In the genomic region with DNA sequence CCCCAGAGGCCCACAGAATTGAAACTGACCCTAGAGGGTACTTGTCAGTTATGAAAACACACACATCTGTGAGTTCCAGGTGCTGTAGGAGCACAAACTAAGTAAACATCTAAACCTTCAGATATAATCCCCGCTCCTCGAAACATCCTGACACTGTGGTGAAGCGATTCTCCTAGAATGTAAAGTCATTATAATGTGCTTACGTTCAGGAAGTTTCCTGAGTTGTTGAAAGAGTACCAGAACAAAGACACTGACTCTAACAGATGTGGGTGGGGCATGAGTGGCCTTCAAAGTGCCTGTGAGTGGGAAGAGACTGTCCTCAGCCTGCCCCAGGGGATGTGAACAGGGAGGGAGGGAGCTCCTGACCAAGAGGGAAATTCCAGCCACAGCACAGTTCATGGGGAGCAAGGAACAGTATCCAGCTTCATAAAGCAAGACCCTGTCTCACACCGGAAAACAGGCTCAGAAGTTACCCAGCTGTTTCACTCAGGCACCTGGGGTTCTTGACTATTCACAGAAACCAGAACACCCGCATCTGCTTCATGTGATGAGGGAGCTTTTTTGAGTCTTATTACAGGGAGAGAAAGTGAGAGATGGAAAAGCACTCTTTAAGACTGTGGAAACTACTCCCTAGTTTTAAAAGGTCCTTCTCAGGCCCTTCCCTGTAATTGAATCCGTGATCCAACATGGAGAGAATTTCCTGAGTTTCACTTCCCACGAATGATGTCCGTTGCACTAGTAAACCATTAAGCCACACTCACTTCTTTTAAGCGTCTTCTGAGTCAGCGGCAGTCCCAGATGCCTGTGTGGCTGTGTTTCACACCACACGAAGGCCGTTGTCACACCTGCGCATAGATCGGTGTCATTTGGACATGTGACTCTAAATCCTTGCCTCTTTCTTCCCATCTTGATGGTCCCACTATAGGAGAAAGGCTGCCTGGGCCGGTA, we compare ENCODE assay signal across 8 cellular contexts.
A peak's percentile ranks its signal among the peaks of the same experiment; 100 is the strongest.
DNase-seq lines count a peak whose midpoint lies in the region; ATAC-seq and TF ChIP-seq lines count a peak whose summit lies in the region.

No MANE protein-coding gene starts in this region.

- peaks cover 35 to 81% of the 10 kb centered on the region in 2 experiments; a peak in 3 of 4 replicates for H3K79me1 ChIP-seq in IMR-90 (ENCODE audit: low read depth in 1 of 2, low read length in 2 of 2)

- H3K4me1 ChIP-seq in IMR-90 (ENCODE audit: control insufficient read depth, insufficient read depth, low read length), result peaks cover 21% of the 10 kb centered on the region
- peaks cover 30% of the 10 kb centered on the region for H3K4me1 ChIP-seq in mammary epithelial cell (ENCODE audit: insufficient read depth, low read length)
- peaks cover 11 to 60% of the 10 kb centered on the region in 2 donors for H3K4me1 ChIP-seq in left lung
- H3K4me1 ChIP-seq in uterus, result peaks cover 0 to 10% of the 10 kb centered on the region in 2 donors

- peak; percentile 74 for DNase-seq in GM10248 (ENCODE audit: extremely low spot score)
- peak; percentile 84 for DNase-seq in IMR-90
- peak; percentile 91 for DNase-seq in mammary epithelial cell
- DNase-seq in left lung, result no peak
- peak in 1 of 2 donors; percentile 70 for DNase-seq in uterus
- no peak for DNase-seq in stimulated activated CD4-positive, alpha-beta T cell treated with anti-CD3 and anti-CD28 coated beads, Interleukin-4, amount 100 ng/mL, for 24 hours
- no peak for DNase-seq in stimulated activated CD4-positive, alpha-beta T cell treated with anti-CD3 and anti-CD28 coated beads, Interleukin-2, amount 100 ng/mL, for 48 hours

- peak overlapping the region; percentile 28 for H2BK120ac ChIP-seq in IMR-90 (ENCODE audit: low read depth, low read length)

- peak overlapping the region; percentile 70 for H3K4ac ChIP-seq in IMR-90 (ENCODE audit: low read depth, low read length)

- peak overlapping the region; percentile 57 for H4K91ac ChIP-seq in IMR-90 (ENCODE audit: insufficient read depth, low read depth, low read length)

- H3K79me2 ChIP-seq in mammary epithelial cell (ENCODE audit: insufficient read depth, low read length), result peaks cover 43% of the 10 kb centered on the region

- 0 out of 2 replicates have a peak, but pooled peaks have one; percentile 4 for TF ChIP-seq RAD21 in IMR-90 (IDR thresholded peaks at IDR 0.05; ENCODE audit: low read length)

- ATAC-seq in GM21528 (IDR thresholded peaks at IDR 0.05; ENCODE audit: low FRiP score, unreplicated experiment), result peak; percentile 82
- ATAC-seq in IMR-90 (ENCODE audit: low read depth), result peak; percentile 54
- ATAC-seq in left lung, result peak; percentile 72

- CTCF ChIA-PET in GM10248 (lab: Yijun Ruan, JAX) (interaction anchor here (0.9 to 2.9 kb wide), 9 partner anchors 9 to 112 kb away, joined by 3 to 15 read pairs (median 5); no protein-coding TSS in a partner anchor), IMR-90 (lab: Yijun Ruan, JAX) (no interaction called here), mammary epithelial cell (lab: Charles Lee; ENCODE audit: low non-redundant PET) (no interaction called here)

- H4K8ac ChIP-seq in IMR-90 (ENCODE audit: low read depth in 2 of 2, low read length in 2 of 2), result peak overlapping the region; percentile 14 to 21

- H3K27me3 ChIP-seq in IMR-90 (ENCODE audit: control insufficient read depth, insufficient read depth, low read length) (no peaks in the 10 kb centered on the region), mammary epithelial cell (ENCODE audit: insufficient read depth, low read length) (no peaks in the 10 kb centered on the region), left lung (no peaks in the 10 kb centered on the region), uterus (no peaks in the 10 kb centered on the region)

- H2BK5ac ChIP-seq in IMR-90 (ENCODE audit: low read depth, low read length, poor library complexity, severe bottlenecking), result peak overlapping the region; percentile 40

- peaks cover 38% of the 10 kb centered on the region for H3K9me1 ChIP-seq in IMR-90 (ENCODE audit: insufficient read depth, low read length)

- no peak for TF ChIP-seq CTCF in GM10248 (IDR thresholded peaks at IDR 0.05; ENCODE audit: control extremely low read depth, extremely low read depth, low read depth, missing control alignments)
- TF ChIP-seq CTCF in IMR-90 (conservative IDR thresholded peaks at IDR 0.05; ENCODE audit: low read depth, low read length), result no peak
- TF ChIP-seq CTCF in mammary epithelial cell (conservative IDR thresholded peaks at IDR 0.05 in 1 of 2, IDR thresholded peaks at IDR 0.05 in 1 of 2; ENCODE audit: extremely low read depth in 1 of 2, insufficient read depth in 1 of 2, low read depth in 1 of 2, low read length in 2 of 2), result no peak
- no peak for TF ChIP-seq CTCF in left lung (IDR thresholded peaks at IDR 0.05)
- TF ChIP-seq CTCF in uterus (IDR thresholded peaks at IDR 0.05), result no peak

- H3K23ac ChIP-seq in IMR-90 (ENCODE audit: low read depth, low read length), result peak overlapping the region; percentile 68

- H3K4me2 ChIP-seq in IMR-90 (ENCODE audit: low read depth, low read length), result peak overlapping the region; percentile 93
- peak overlapping the region; percentile 2 for H3K4me2 ChIP-seq in mammary epithelial cell (ENCODE audit: insufficient read depth, low read depth, low read length)

- BruUV-seq in IMR-90 (replicated peaks; lab: Mats Ljungman, UMichigan) (no TSS peak), mammary epithelial cell (replicated peaks; lab: Mats Ljungman, UMichigan) (no TSS peak)

- H3K4me3 ChIP-seq in IMR-90 (ENCODE audit: insufficient read depth, low read depth, low read length) (peak overlapping the region; percentile 0; the same call in 1 of the 2 replicates), mammary epithelial cell (replicated peaks in 1 of 3; ENCODE audit: insufficient read depth in 1 of 3, low read depth in 2 of 3, low read length in 3 of 3) (no peak overlapping the region), left lung (no peak overlapping the region), uterus (no peak overlapping the region)

- H2AK9ac ChIP-seq in IMR-90 (replicated peaks; ENCODE audit: low read depth, low read length, poor library complexity), result peak overlapping the region; percentile 7

- dilution Hi-C loops in IMR-90 (cut with HindIII; ENCODE audit: low sequenced_read_pairs, unreplicated experiment) (no loop called here), mammary epithelial cell (cut with HindIII; ENCODE audit: low sequenced_read_pairs) (no loop called here)

- H2BK15ac ChIP-seq in IMR-90 (ENCODE audit: low read depth, low read length), result peak overlapping the region; percentile 36; the same call in 1 of the 3 replicates

- H3K27ac ChIP-seq in IMR-90 (ENCODE audit: insufficient read depth, low read length) (peak overlapping the region; percentile 41), mammary epithelial cell (ENCODE audit: insufficient read depth, low read depth, low read length) (peak overlapping the region; percentile 21), left lung (peak overlapping the region; percentile 58 to 73), uterus (peak overlapping the region; percentile 77 to 88)

- TF ChIP-seq POLR2A in IMR-90 (IDR thresholded peaks at IDR 0.05; ENCODE audit: low read depth, low read length), result no peak; the same call in 1 of the 2 replicates
- peak in 1 of 2 donors; percentile 37 for TF ChIP-seq POLR2A in uterus (IDR thresholded peaks at IDR 0.05)

- peak overlapping the region; percentile 85 for H2AK5ac ChIP-seq in IMR-90 (ENCODE audit: low read depth, low read length)

- H3K56ac ChIP-seq in IMR-90 (ENCODE audit: extremely low read depth, insufficient read depth, low read length), result peak overlapping the region; percentile 18; the same call in 1 of the 2 replicates

- peak overlapping the region; percentile 24; the same call in 1 of the 2 replicates for H3K9ac ChIP-seq in IMR-90 (ENCODE audit: low read depth, low read length)
- no peak overlapping the region for H3K9ac ChIP-seq in mammary epithelial cell (ENCODE audit: insufficient read depth, low read length)

- intact Hi-C loops in IMR-90 (cut with micrococcal nuclease), result loop anchor here (5.0 kb wide), 1 partner anchor 178 kb away; the partner anchor contains the start of gene SPTBN1
- intact Hi-C loops in mammary epithelial cell (cut with micrococcal nuclease), result loop anchor here (5.0 kb wide), 1 partner anchor 113 kb away; no protein-coding TSS in a partner anchor
- intact Hi-C loops in left lung (cut with DNase I), result no loop called here
- intact Hi-C loops in uterus (cut with DNase I; ENCODE audit: low total_unique reads), result no loop called here

- WGBS in IMR-90 (ENCODE audit: extremely low coverage in 2 of 2, insufficient read length in 1 of 2), 2 experiments, result 58% methylated on average over 8 of the region's 16 CpGs; no CpG with 5 or more reads in 1 of the 2 experiments
- WGBS in mammary epithelial cell (ENCODE audit: low coverage, missing lambda C conversion rate), result 81% methylated on average over 15 of the region's 16 CpGs

- peak overlapping the region; percentile 30; the same call in 1 of the 2 replicates for H4K5ac ChIP-seq in IMR-90 (ENCODE audit: low read depth, low read length)

- H3K18ac ChIP-seq in IMR-90 (ENCODE audit: low read depth, low read length), result peak overlapping the region; percentile 54; the same call in 1 of the 2 replicates

- H3K14ac ChIP-seq in IMR-90 (replicated peaks; ENCODE audit: low read depth, low read length), result peak overlapping the region; percentile 56

- H3K36me3 ChIP-seq in IMR-90 (ENCODE audit: control insufficient read depth, insufficient read depth, low read length), result peaks cover 37% of the 10 kb centered on the region
- H3K36me3 ChIP-seq in mammary epithelial cell (ENCODE audit: insufficient read depth, low read length), result peaks cover 32% of the 10 kb centered on the region
- peaks cover 0 to 84% of the 10 kb centered on the region in 2 donors for H3K36me3 ChIP-seq in left lung
- no peaks in the 10 kb centered on the region for H3K36me3 ChIP-seq in uterus

- H3K9me3 ChIP-seq in IMR-90 (ENCODE audit: control insufficient read depth, insufficient read depth, low read length), result no peaks in the 10 kb centered on the region
- no peaks in the 10 kb centered on the region for H3K9me3 ChIP-seq in mammary epithelial cell (replicated peaks; ENCODE audit: insufficient read depth, low read length)
- H3K9me3 ChIP-seq in left lung, result no peaks in the 10 kb centered on the region
- H3K9me3 ChIP-seq in uterus, result no peaks in the 10 kb centered on the region

- in situ Hi-C loops in IMR-90 (cut with MboI; ENCODE audit: low sequenced_read_pairs), result no loop called here
- in situ Hi-C loops in mammary epithelial cell (cut with MboI; ENCODE audit: low sequenced_read_pairs in 2 of 2), result no loop called here

- POLR2A ChIA-PET in GM10248 (lab: Yijun Ruan, JAX) (interaction anchor here (0.6 to 1.0 kb wide), 4 partner anchors 27 to 75 kb away, joined by 3 to 6 read pairs (median 4); no protein-coding TSS in a partner anchor), IMR-90 (lab: Charles Lee; ENCODE audit: unreplicated experiment) (interaction anchor here (1.0 kb wide), 1 partner anchor 75 kb away, joined by 5 read pairs; no protein-coding TSS in a partner anchor)

- H2AFZ ChIP-seq in IMR-90 (replicated peaks; ENCODE audit: low read length, poor library complexity) (peak overlapping the region; percentile 60), mammary epithelial cell (ENCODE audit: low read depth, low read length) (no peak overlapping the region)

- peak overlapping the region; percentile 22 for H2BK20ac ChIP-seq in IMR-90 (ENCODE audit: low read depth, low read length)

- H4K20me1 ChIP-seq in IMR-90 (ENCODE audit: insufficient read depth, low read length) (no peaks in the 10 kb centered on the region), mammary epithelial cell (ENCODE audit: insufficient read depth, low read length) (no peaks in the 10 kb centered on the region)

Comparison
In these comparisons a context has a peak if more than half of its experiments do, and no peak if none do; other contexts are left out.
1. DNase-seq: peak in GM10248 (single experiment), IMR-90 (single experiment) and mammary epithelial cell (single experiment); none in left lung (0 of 2), stimulated activated CD4-positive, alpha-beta T cell treated with anti-CD3 and anti-CD28 coated beads, Interleukin-4, amount 100 ng/mL, for 24 hours (single experiment) and stimulated activated CD4-positive, alpha-beta T cell treated with anti-CD3 and anti-CD28 coated beads, Interleukin-2, amount 100 ng/mL, for 48 hours (0 of 2).
2. H3K27ac ChIP-seq: peak in every context shown above with its lines; median percentile 82 in uterus; 66 in left lung; 41 in IMR-90; 21 in mammary epithelial cell.
3. intact Hi-C loops: an anchor here in IMR-90 (5.0 kb wide) and mammary epithelial cell (5.0 kb wide); none called in left lung and uterus.
4. Peak in every context shown above with its lines, with median percentiles within 50 percentile points of each other: ATAC-seq.